12 cellular contexts compared by ENCODE assay signal in the genomic region with DNA sequence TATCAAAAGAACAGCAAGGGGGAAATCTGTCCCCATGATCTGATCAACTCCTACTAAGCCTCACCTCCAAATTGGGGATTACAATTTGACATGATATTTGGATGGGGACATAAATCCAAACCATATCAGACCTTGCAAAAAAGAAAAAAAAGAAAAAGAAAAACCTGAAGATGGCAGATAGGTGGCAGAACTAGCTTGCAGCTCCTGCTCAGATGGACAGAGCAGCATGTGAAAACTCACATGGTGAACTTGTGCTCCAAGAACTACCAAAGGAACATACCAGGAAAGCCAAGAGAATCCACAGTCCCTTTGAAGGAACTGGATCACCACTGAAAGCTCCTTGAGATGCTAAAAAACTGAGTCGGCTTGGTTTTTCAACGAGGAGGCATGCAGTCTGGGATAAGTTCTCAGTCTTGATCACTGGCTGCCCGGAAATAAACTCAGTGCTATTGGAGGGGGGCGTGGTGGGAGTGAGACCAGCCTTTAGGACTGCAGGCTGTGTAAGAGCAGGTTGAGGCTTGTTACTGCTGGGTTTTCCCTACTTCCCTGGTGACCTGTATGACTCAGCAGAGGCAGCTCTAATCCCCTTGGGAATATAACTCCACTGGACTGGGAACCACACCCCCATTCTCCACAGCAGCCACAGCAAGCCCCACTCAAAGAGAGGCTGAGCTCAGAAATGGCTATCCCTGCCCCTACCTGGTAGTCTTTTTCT.
DNase-seq lines count a peak whose midpoint lies in the region; FAIRE-seq and TF ChIP-seq lines count a peak whose summit lies in the region.
"Had no signal": no experiment of that assay in that cellular context is flagged by ENCODE, and none has a peak within 500 bp of the region (broad histone marks: within the 10 kb centered on the region; RNA-seq: fewer than 3 reads in every experiment).

No MANE protein-coding gene starts in this region.

- H3K9me3 ChIP-seq in thyroid gland (no peaks in the 10 kb centered on the region), colonic mucosa (no peaks in the 10 kb centered on the region)

- peak in 3 of 6 experiments; percentile 7 to 37 (median 11) for TF ChIP-seq CTCF in thyroid gland (IDR thresholded peaks at IDR 0.05)
- no peak for TF ChIP-seq CTCF in colonic mucosa (IDR thresholded peaks at IDR 0.05)

- H3K27me3 ChIP-seq in thyroid gland, result no peaks in the 10 kb centered on the region
- no peaks in the 10 kb centered on the region for H3K27me3 ChIP-seq in colonic mucosa

- no peak overlapping the region for H3K9ac ChIP-seq in colonic mucosa (ENCODE audit: low read depth in 2 of 2, low read length in 2 of 2)

- FAIRE-seq in H54 (lab: Jason Lieb, UNC), result no peak

- no peaks in the 10 kb centered on the region for H3K4me1 ChIP-seq in thyroid gland
- H3K4me1 ChIP-seq in colonic mucosa, result no peaks in the 10 kb centered on the region

- H3K27ac ChIP-seq in thyroid gland (no peak overlapping the region), colonic mucosa (no peak overlapping the region)
- H3K27ac ChIP-seq: coronary artery had no signal

- DNase-seq in ELR (ENCODE audit: low read depth), result peak; percentile 11
- peak; percentile 0 for DNase-seq in LHCN-M2 (ENCODE audit: low read depth)
- DNase-seq in T1000 (lab: John Stamatoyannopoulos, UW), result peak; percentile 52
- DNase-seq in iris pigment epithelial cell (ENCODE audit: low read depth), result peak; percentile 14
- DNase-seq in H54 (ENCODE audit: insufficient read length, low spot score), result no peak
- no peak for DNase-seq in HuH-7 (ENCODE audit: low spot score)
- DNase-seq in thyroid gland, result no peak
- DNase-seq in colonic mucosa, result no peak
- DNase-seq: activated CD4-positive, alpha-beta T cell treated with anti-CD3 and anti-CD28 coated beads for 36 hours; C1 segment of cervical spinal cord; NCI-H1436 had no signal

- no peak overlapping the region for H3K4me3 ChIP-seq in thyroid gland (replicated peaks in 1 of 3)
- H3K4me3 ChIP-seq in colonic mucosa, result no peak overlapping the region
- H3K4me3 ChIP-seq: coronary artery had no signal

- TF ChIP-seq POLR2A in H54 (IDR thresholded peaks at IDR 0.05; ENCODE audit: low read depth, low read length), result no peak
- no peak for TF ChIP-seq POLR2A in thyroid gland (IDR thresholded peaks at IDR 0.05)

- WGBS in thyroid gland, 2 donors, result 58 to 69% methylated on average over 4 of the region's 4 CpGs

- no peaks in the 10 kb centered on the region for H3K36me3 ChIP-seq in thyroid gland
- no peaks in the 10 kb centered on the region for H3K36me3 ChIP-seq in colonic mucosa

- intact Hi-C loops in thyroid gland (cut with DNase I) (no loop called here), colonic mucosa (cut with DNase I) (no loop called here)

Comparison
In these comparisons a context has a peak if more than half of its experiments do, and no peak if none do; other contexts are left out.
1. DNase-seq: peak in ELR (single experiment), LHCN-M2 (single experiment), T1000 (single experiment) and iris pigment epithelial cell (single experiment); none in H54 (single experiment), HuH-7 (single experiment), thyroid gland (0 of 2) and colonic mucosa (single experiment).